11 cellular contexts compared by ENCODE assay signal in the genomic region with DNA sequence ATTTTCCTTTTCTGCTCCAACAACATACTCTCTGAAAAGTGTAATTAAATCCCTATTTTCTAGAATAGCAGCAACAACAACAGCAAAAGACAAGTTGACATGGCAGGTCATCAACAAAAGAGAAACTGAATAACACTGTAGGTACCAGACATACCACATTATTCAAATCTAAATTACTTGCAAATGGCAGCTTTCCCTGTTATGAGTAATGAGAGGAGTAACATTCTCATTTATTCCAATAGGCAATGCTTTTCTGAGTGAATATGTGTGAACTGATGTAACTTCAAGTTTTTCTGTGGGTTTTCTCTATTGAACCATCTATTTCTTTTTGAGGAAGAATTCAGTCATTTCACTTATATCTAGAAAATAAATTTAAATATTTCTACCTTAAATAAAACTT.
"Had no signal": no experiment of that assay in that cellular context is flagged by ENCODE, and none has a peak within 500 bp of the region (broad histone marks: within the 10 kb centered on the region; RNA-seq: fewer than 3 reads in every experiment).

No MANE protein-coding gene starts in this region.

- H3K4me1 Mint-ChIP-seq: GM23338, H9 had no signal

- H3K36me3 ChIP-seq: HAP-1 had no signal

- ATAC-seq: GM23338, HCT116 had no signal

- H3K27ac Mint-ChIP-seq: GM23338, H9, HFFc6 had no signal

- H3K9me3 ChIP-seq: HAP-1 had no signal

- H3K4me1 ChIP-seq: HAP-1 had no signal

- H3K27ac ChIP-seq: GM23248 had no signal

- H3K4me3 ChIP-seq: GM23248, GM23338, HAP-1 had no signal

- DNase-seq: GM23248, GOT3, H7, H9, HCEC 1CT, HFFc6 had no signal

- FAIRE-seq: H1, H54 had no signal

- H3K4me3 Mint-ChIP-seq: GM23338, H9, HFFc6 had no signal
